In the genomic region with DNA sequence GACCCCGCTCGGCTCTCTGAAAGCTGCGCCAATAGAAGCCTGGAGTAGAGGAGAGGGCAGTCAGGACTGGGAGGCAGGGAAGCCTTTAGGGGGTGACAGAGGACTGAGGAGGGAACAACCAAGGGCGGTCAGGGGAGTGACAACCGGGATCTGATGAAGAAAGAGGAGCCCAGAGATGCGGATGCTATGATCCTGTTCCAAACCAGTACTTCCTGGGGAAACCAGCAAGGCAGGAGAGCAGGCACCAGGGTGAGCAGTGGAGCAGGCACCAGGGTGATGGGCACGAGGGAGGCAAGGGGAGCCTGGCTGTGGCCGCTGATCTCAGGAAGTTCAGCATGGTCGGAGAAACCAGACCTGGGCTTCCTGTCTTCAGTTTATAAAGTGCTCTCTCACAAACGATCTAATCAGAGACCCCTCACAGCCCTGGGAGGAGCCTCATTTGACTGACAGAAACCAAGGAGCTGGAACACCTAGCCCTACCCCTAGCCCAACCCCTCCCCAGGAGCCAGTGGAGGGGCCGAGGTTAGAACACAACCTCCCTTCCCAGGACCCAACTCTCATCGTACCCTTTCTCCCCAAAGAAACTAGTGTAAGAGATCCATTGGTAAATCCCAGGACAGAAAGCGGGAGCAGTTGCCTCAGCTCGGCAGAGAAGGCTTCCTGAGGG, we compare ENCODE assay signal across 29 cellular contexts. TPM values are rescaled to one million over a fixed set of nuclear protein-coding genes. Genes with fewer than 3 reads are reported as not detected.
"Had no signal": no experiment of that assay in that cellular context is flagged by ENCODE, and none has a peak within 500 bp of the region (broad histone marks: within the 10 kb centered on the region; RNA-seq: fewer than 3 reads in every experiment).

No MANE protein-coding gene starts in this region.

- H3K36me3 ChIP-seq: breast epithelium, esophagus muscularis mucosa, heart left ventricle, left ventricle myocardium inferior, neutrophil, ovary, right lobe of liver, thoracic aorta, uterus had no signal

- DNase-seq: activated CD4-positive, alpha-beta memory T cell treated with anti-CD3 and anti-CD28 coated beads, Interleukin-2, amount 10 ng/mL, durations not matched to agents 7 days and 5 days; activated CD4-positive, alpha-beta T cell treated with anti-CD3 and anti-CD28 coated beads, Interleukin-2, amount 10 ng/mL, durations not matched to agents 24 days and 14 days; activated naive CD8-positive, alpha-beta T cell treated with anti-CD3 and anti-CD28 coated beads, Interleukin-2, amount 50 U/mL, for 24 hours; activated T-cell treated with anti-CD3 and anti-CD28 coated beads, Interleukin-2, amount 50 U/mL, for 4 hours; amygdala; effector CD4-positive, alpha-beta T cell; foreskin keratinocyte; hypothalamus; left ventricle myocardium inferior; ovary; right lobe of liver; stimulated activated CD4-positive, alpha-beta T cell treated with anti-CD3 and anti-CD28 coated beads, Interleukin-4, amount 100 ng/mL, for 1 hour; T-helper 1 cell; trophoblast cell; uterus had no signal

- H3K27ac ChIP-seq: breast epithelium, esophagus muscularis mucosa, foreskin keratinocyte, heart left ventricle, left ventricle myocardium inferior, neutrophil, ovary, right lobe of liver, thoracic aorta, uterus, VCaP had no signal

- H3K4me1 ChIP-seq: breast epithelium, esophagus muscularis mucosa, foreskin keratinocyte, heart left ventricle, left ventricle myocardium inferior, right lobe of liver, uterus had no signal

- H3K4me3 ChIP-seq: breast epithelium, esophagus muscularis mucosa, heart left ventricle, left ventricle myocardium inferior, lung, mucosa of descending colon, ovary, right lobe of liver, thoracic aorta, uterus had no signal

- H3K9me3 ChIP-seq: breast epithelium, esophagus muscularis mucosa, heart left ventricle, left ventricle myocardium inferior, mucosa of descending colon, neutrophil, ovary, right lobe of liver, thoracic aorta, uterus had no signal

- H3K27me3 ChIP-seq: ovary, right lobe of liver, uterus had no signal

RNA-seq across cellular contexts. Expression of gene CCDC33, which starts 34.9 kb away (rescaled TPM):
- total RNA-seq: activated CD4-positive, alpha-beta memory T cell treated with anti-CD3 and anti-CD28 coated beads, Interleukin-2, amount 10 ng/mL, durations not matched to agents 7 days and 5 days; activated CD4-positive, alpha-beta T cell treated with anti-CD3 and anti-CD28 coated beads, Interleukin-2, amount 10 ng/mL, durations not matched to agents 24 days and 14 days; activated T-cell treated with anti-CD3 and anti-CD28 coated beads, Interleukin-2, amount 50 U/mL, for 4 hours; activated T-helper 17 cell treated with anti-CD3 and anti-CD28 coated beads, Interleukin-2, amount 50 U/mL, for 72 hours; esophagus muscularis mucosa; foreskin keratinocyte; heart left ventricle; mesenteric fat pad; myocyte; natural killer cell treated with Interleukin-12 subunit alpha and Interleukin-12 subunit beta and Interleukin-15 and Interleukin-18, amount 100 ng/mL, for 72 hours; renal cortical epithelial cell; right lobe of liver; subcutaneous adipose tissue; thoracic aorta had no signal
- polyA plus RNA-seq: foreskin keratinocyte had no signal
